ENCODE assay signal across 1 cellular context in the genomic region with DNA sequence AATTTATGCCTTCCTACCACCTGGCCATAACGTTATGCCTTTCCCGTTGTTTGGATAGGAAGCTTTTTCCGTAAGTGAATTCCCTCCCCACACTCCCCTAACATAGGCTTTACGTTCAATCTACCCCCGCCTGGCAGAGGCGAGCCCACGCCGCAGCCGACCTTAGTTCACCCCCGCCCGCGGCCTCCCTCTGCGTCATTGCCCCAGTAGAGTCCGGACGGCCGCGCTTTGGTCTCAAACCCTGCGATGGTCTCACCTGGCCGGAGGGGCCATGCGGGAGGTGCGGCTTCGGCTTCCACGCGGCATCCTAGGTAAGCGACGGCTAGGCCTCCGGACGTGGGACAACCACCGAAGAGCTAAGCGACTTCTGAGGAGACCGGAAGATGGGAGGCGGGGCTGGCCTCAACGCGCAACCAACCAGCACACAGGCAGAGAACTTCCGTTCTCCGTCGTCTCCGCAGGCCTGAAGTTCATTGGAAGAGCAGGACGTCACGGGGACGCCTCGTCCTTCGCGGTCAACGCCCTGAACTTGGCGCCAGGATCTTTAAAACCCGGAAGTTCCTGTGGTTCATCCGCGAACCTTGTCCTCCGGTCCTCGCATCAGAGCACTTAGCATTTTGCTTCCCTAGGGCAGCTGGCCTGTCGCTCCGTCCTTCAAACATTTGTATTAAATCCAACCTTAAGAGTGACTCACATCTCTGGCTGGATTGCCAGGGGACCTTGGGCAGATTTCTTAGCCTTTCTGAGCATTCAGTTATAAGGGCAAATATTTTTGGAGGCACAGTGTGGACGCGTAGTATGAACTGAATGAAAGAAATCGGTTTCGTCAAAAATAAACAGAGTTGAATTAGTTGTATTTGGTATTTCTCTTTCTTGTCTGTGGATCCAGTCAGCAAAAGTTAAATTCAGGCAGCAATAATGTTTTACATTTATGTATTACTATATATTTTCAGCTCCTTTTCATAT.
TF ChIP-seq lines count a peak whose summit lies in the region.

A gene with protein sequence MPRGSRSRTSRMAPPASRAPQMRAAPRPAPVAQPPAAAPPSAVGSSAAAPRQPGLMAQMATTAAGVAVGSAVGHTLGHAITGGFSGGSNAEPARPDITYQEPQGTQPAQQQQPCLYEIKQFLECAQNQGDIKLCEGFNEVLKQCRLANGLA (minus strand): TSS at position 369 of the 966 bp plus-strand sequence. CDS start 63 bp downstream, at position 306.

TF ChIP-seq in HepG2, 621 proteins besides CTCF, POLR2A, EP300 and RAD21 (continued from another document and continues in another):
- TF ChIP-seq ZNF383 (CRISPR knock-in tag; IDR thresholded peaks at IDR 0.05; ENCODE audit: borderline replicate concordance), result no peak
- no peak for TF ChIP-seq AHDC1 (CRISPR knock-in tag; IDR thresholded peaks at IDR 0.05; ENCODE audit: borderline replicate concordance)
- TF ChIP-seq ONECUT2 (CRISPR knock-in tag; IDR thresholded peaks at IDR 0.05), result no peak
- no peak for TF ChIP-seq ZNF549 (CRISPR knock-in tag; IDR thresholded peaks at IDR 0.05)
- no peak for TF ChIP-seq ZNF326 (CRISPR knock-in tag; IDR thresholded peaks at IDR 0.05; ENCODE audit: borderline replicate concordance)
- no peak for TF ChIP-seq PRDM15 (CRISPR knock-in tag; IDR thresholded peaks at IDR 0.05)
- no peak for TF ChIP-seq SUZ12 (IDR thresholded peaks at IDR 0.05; ENCODE audit: low read depth, low read length)
- no peak for TF ChIP-seq ZNF3 (CRISPR knock-in tag; IDR thresholded peaks at IDR 0.05)
- TF ChIP-seq, protein P1, sequence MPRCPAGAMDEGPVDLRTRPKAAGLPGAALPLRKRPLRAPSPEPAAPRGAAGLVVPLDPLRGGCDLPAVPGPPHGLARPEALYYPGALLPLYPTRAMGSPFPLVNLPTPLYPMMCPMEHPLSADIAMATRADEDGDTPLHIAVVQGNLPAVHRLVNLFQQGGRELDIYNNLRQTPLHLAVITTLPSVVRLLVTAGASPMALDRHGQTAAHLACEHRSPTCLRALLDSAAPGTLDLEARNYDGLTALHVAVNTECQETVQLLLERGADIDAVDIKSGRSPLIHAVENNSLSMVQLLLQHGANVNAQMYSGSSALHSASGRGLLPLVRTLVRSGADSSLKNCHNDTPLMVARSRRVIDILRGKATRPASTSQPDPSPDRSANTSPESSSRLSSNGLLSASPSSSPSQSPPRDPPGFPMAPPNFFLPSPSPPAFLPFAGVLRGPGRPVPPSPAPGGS (CRISPR knock-in tag; IDR thresholded peaks at IDR 0.05), result 0 out of 2 replicates have a peak, but pooled peaks have one; percentile 29
- TF ChIP-seq MBD4 (IDR thresholded peaks at IDR 0.05; ENCODE audit: borderline replicate concordance, low read length), result no peak
- no peak for TF ChIP-seq FOXM1 (CRISPR knock-in tag; IDR thresholded peaks at IDR 0.05)
- TF ChIP-seq, protein P2, sequence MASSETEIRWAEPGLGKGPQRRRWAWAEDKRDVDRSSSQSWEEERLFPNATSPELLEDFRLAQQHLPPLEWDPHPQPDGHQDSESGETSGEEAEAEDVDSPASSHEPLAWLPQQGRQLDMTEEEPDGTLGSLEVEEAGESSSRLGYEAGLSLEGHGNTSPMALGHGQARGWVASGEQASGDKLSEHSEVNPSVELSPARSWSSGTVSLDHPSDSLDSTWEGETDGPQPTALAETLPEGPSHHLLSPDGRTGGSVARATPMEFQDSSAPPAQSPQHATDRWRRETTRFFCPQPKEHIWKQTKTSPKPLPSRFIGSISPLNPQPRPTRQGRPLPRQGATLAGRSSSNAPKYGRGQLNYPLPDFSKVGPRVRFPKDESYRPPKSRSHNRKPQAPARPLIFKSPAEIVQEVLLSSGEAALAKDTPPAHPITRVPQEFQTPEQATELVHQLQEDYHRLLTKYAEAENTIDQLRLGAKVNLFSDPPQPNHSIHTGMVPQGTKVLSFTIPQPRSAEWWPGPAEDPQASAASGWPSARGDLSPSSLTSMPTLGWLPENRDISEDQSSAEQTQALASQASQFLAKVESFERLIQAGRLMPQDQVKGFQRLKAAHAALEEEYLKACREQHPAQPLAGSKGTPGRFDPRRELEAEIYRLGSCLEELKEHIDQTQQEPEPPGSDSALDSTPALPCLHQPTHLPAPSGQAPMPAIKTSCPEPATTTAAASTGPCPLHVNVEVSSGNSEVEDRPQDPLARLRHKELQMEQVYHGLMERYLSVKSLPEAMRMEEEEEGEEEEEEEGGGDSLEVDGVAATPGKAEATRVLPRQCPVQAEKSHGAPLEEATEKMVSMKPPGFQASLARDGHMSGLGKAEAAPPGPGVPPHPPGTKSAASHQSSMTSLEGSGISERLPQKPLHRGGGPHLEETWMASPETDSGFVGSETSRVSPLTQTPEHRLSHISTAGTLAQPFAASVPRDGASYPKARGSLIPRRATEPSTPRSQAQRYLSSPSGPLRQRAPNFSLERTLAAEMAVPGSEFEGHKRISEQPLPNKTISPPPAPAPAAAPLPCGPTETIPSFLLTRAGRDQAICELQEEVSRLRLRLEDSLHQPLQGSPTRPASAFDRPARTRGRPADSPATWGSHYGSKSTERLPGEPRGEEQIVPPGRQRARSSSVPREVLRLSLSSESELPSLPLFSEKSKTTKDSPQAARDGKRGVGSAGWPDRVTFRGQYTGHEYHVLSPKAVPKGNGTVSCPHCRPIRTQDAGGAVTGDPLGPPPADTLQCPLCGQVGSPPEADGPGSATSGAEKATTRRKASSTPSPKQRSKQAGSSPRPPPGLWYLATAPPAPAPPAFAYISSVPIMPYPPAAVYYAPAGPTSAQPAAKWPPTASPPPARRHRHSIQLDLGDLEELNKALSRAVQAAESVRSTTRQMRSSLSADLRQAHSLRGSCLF (CRISPR knock-in tag; IDR thresholded peaks at IDR 0.05; ENCODE audit: borderline replicate concordance), result no peak
- TF ChIP-seq CBX2 (IDR thresholded peaks at IDR 0.05; ENCODE audit: low read depth, low read length), result no peak
- TF ChIP-seq CBX2 (CRISPR knock-in tag; IDR thresholded peaks at IDR 0.05; ENCODE audit: low read depth), result no peak
- TF ChIP-seq NPAS2 (CRISPR knock-in tag; IDR thresholded peaks at IDR 0.05; ENCODE audit: borderline replicate concordance), result no peak
- TF ChIP-seq ZNF256 (CRISPR knock-in tag; conservative IDR thresholded peaks at IDR 0.05), result no peak
- peak; percentile 70 for TF ChIP-seq SALL1 (CRISPR knock-in tag; IDR thresholded peaks at IDR 0.05)
- TF ChIP-seq, protein P3, sequence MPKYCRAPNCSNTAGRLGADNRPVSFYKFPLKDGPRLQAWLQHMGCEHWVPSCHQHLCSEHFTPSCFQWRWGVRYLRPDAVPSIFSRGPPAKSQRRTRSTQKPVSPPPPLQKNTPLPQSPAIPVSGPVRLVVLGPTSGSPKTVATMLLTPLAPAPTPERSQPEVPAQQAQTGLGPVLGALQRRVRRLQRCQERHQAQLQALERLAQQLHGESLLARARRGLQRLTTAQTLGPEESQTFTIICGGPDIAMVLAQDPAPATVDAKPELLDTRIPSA (CRISPR knock-in tag; IDR thresholded peaks at IDR 0.05; ENCODE audit: borderline replicate concordance), result no peak
- TF ChIP-seq ZKSCAN8 (CRISPR knock-in tag; IDR thresholded peaks at IDR 0.05; ENCODE audit: borderline replicate concordance), result no peak
- TF ChIP-seq ZNF224 (CRISPR knock-in tag; IDR thresholded peaks at IDR 0.05), result 0 out of 2 replicates have a peak, but pooled peaks have one; percentile 74
- TF ChIP-seq AGO1 (IDR thresholded peaks at IDR 0.05; ENCODE audit: low read depth, low read length, poor library complexity, severe bottlenecking), result no peak
- TF ChIP-seq ZNF546 (CRISPR knock-in tag; conservative IDR thresholded peaks at IDR 0.05), result 0 out of 2 replicates have a peak, but pooled peaks have one; percentile 38
- TF ChIP-seq NFIC (IDR thresholded peaks at IDR 0.05; ENCODE audit: low read length), result 0 out of 2 replicates have a peak, but pooled peaks have one; percentile 26
- TF ChIP-seq PATZ1 (CRISPR knock-in tag; IDR thresholded peaks at IDR 0.05), result peak; percentile 35
- TF ChIP-seq ZBTB21 (CRISPR knock-in tag; IDR thresholded peaks at IDR 0.05), result no peak; the same call in 1 of the 2 replicates
- peak; percentile 26; the same call in 1 of the 2 replicates for TF ChIP-seq ZNF143 (CRISPR knock-in tag; IDR thresholded peaks at IDR 0.05)
- TF ChIP-seq DMAP1 (CRISPR knock-in tag; IDR thresholded peaks at IDR 0.05), result peak; percentile 90
- TF ChIP-seq, protein P4, sequence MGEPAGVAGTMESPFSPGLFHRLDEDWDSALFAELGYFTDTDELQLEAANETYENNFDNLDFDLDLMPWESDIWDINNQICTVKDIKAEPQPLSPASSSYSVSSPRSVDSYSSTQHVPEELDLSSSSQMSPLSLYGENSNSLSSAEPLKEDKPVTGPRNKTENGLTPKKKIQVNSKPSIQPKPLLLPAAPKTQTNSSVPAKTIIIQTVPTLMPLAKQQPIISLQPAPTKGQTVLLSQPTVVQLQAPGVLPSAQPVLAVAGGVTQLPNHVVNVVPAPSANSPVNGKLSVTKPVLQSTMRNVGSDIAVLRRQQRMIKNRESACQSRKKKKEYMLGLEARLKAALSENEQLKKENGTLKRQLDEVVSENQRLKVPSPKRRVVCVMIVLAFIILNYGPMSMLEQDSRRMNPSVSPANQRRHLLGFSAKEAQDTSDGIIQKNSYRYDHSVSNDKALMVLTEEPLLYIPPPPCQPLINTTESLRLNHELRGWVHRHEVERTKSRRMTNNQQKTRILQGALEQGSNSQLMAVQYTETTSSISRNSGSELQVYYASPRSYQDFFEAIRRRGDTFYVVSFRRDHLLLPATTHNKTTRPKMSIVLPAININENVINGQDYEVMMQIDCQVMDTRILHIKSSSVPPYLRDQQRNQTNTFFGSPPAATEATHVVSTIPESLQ (CRISPR knock-in tag; conservative IDR thresholded peaks at IDR 0.05), result no peak
- TF ChIP-seq SIX4 (CRISPR knock-in tag; IDR thresholded peaks at IDR 0.05), result no peak
- no peak for TF ChIP-seq MZF1 (CRISPR knock-in tag; IDR thresholded peaks at IDR 0.05; ENCODE audit: borderline replicate concordance)
- TF ChIP-seq REL (CRISPR knock-in tag; conservative IDR thresholded peaks at IDR 0.05), result 0 out of 2 replicates have a peak, but pooled peaks have one; percentile 71
